Comparison of ENCODE assay signal across 26 cellular contexts in the genomic region with DNA sequence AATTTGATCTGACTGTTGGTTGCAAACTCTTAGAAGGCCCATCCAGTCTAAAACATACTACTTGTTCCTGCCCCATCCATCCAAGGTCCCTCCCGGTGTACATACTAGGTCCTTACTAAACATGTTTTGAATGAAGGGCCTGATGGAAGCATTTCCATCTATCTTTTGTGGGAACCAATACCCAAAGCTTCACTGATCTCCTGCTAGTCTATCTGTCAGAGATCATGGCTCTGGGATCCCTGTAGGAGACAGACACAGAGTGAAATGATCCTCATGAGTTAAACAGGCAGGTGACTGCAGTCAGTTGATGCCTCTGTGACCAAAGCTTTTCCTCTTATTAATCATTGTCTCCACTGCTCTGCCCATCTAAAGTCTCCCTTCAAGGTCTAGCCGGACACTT.
"Had no signal": no experiment of that assay in that cellular context is flagged by ENCODE, and none has a peak within 500 bp of the region (broad histone marks: within the 10 kb centered on the region; RNA-seq: fewer than 3 reads in every experiment).

No MANE protein-coding gene starts in this region.

- H3K27ac ChIP-seq: stomach, suprapubic skin, testis, thoracic aorta, thyroid gland, tibial artery, tibial nerve, transverse colon, upper lobe of left lung, upper lobe of right lung, uterus, vagina had no signal

- ATAC-seq: stimulated activated effector memory CD8-positive, alpha-beta T cell treated with anti-CD3 and anti-CD28 coated beads, Interleukin-12 subunit alpha, Interleukin-12 subunit beta, amount 100 ng/mL, for 72 hours; stimulated activated memory B cell treated with anti-CD40 and anti-IgM and Interleukin-4, amounts not matched to agents 10 μg/mL and 1 μg/mL and 100 μg/mL, for 72 hours; stimulated activated naive B cell treated with anti-CD40 and anti-IgM and Interleukin-4, amounts not matched to agents 10 μg/mL and 1 μg/mL and 100 μg/mL, for 72 hours; stimulated activated naive CD8-positive, alpha-beta T cell treated with anti-CD3 and anti-CD28 coated beads, Interleukin-15, amount 100 ng/mL, for 72 hours; stimulated activated naive CD8-positive, alpha-beta T cell treated with anti-CD3 and anti-CD28 coated beads, Interleukin-15, Interleukin-2, amounts not matched to agents 100 U/mL and 50 U/mL, for 24 hours; upper lobe of right lung had no signal

- DNase-seq: stimulated activated CD4-positive, alpha-beta T cell treated with anti-CD3 and anti-CD28 coated beads, Interleukin-2, amount 100 ng/mL, for 48 hours; stimulated activated CD4-positive, alpha-beta T cell treated with anti-CD3 and anti-CD28 coated beads, Interleukin-4, amount 100 ng/mL, for 1 hour; stimulated activated CD4-positive, alpha-beta T cell treated with anti-CD3 and anti-CD28 coated beads, Interleukin-4, amount 100 ng/mL, for 24 hours; stimulated activated CD4-positive, alpha-beta T cell treated with anti-CD3 and anti-CD28 coated beads, Interleukin-4, amount 100 ng/mL, for 4 hours; stimulated activated CD8-positive, alpha-beta memory T cell treated with anti-CD3 and anti-CD28 coated beads, Interleukin-4, amount 100 ng/mL, for 48 hours; stimulated activated naive B cell treated with anti-CD40 and anti-IgM and Interleukin-4, amounts not matched to agents 10 μg/mL and 1 μg/mL and 100 μg/mL, for 72 hours; stimulated activated naive CD4-positive, alpha-beta T cell; stimulated activated naive CD4-positive, alpha-beta T cell treated with Interleukin-2 at 50 U/mL for 16 hours; stimulated activated naive CD8-positive, alpha-beta T cell treated with anti-CD3 and anti-CD28 coated beads, Interleukin-15, amount 100 ng/mL, for 72 hours; stimulated activated naive CD8-positive, alpha-beta T cell treated with anti-CD3 and anti-CD28 coated beads, Interleukin-15, Interleukin-2, amounts not matched to agents 100 U/mL and 50 U/mL, for 24 hours; stomach; substantia nigra; testis; thyroid gland; tibial artery; transverse colon; trophoblast cell; upper lobe of left lung; upper lobe of right lung; uterus had no signal

- H3K9me3 ChIP-seq: suprapubic skin, testis, thoracic aorta, thyroid gland, tibial artery, tibial nerve, transverse colon, upper lobe of left lung, upper lobe of right lung, uterus, vagina had no signal

- H3K4me1 ChIP-seq: stomach, suprapubic skin, testis, thyroid gland, tibial artery, tibial nerve, transverse colon, upper lobe of left lung, upper lobe of right lung, uterus, vagina had no signal

- H3K4me3 ChIP-seq: stomach, suprapubic skin, testis, thoracic aorta, thyroid gland, tibial artery, tibial nerve, transverse colon, upper lobe of left lung, upper lobe of right lung, uterus, vagina had no signal

- H3K36me3 ChIP-seq: stomach, suprapubic skin, thoracic aorta, thyroid gland, tibial artery, tibial nerve, transverse colon, upper lobe of left lung, upper lobe of right lung, uterus, vagina had no signal

- H3K27me3 ChIP-seq: stomach, suprapubic skin, testis, thyroid gland, tibial artery, tibial nerve, transverse colon, upper lobe of left lung, upper lobe of right lung, uterus, vagina had no signal
